In genomic region chr1:1397839-1398523, GRCh38 we compare ENCODE assay signal across 8 cellular contexts. TPM values are rescaled to one million over a fixed set of nuclear protein-coding genes. Genes with fewer than 3 reads are reported as not detected.
DNase-seq lines count a peak whose midpoint lies in the region; ATAC-seq lines count a peak whose summit lies in the region.

No MANE protein-coding gene starts in this region.

- peak overlapping the region; percentile 80 for H3K4me3 Mint-ChIP-seq in activated CD4-positive, alpha-beta T cell treated with anti-CD3 and anti-CD28 coated beads, Interleukin-2, amount 10 ng/mL, durations not matched to agents 7 days and 5 days
- peak overlapping the region; percentile 89 for H3K4me3 Mint-ChIP-seq in activated CD4-positive, alpha-beta memory T cell treated with anti-CD3 and anti-CD28 coated beads for 36 hours

- H3K27me3 ChIP-seq in subcutaneous abdominal adipose tissue (ENCODE audit: control insufficient read depth in 5 of 5, insufficient read depth in 4 of 5, low read length in 5 of 5): no peaks in the 10 kb centered on the region

- CTCF ChIA-PET in activated CD4-positive, alpha-beta T cell treated with anti-CD3 and anti-CD28 coated beads, Interleukin-2, amount 10 ng/mL, durations not matched to agents 7 days and 5 days (lab: Charles Lee): interaction anchor here (2.6 to 3.0 kb wide), 2 partner anchors 9 kb away, joined by 14 to 17 read pairs; partner anchors contain the start of gene MRPL20
- CTCF ChIA-PET in activated CD4-positive, alpha-beta memory T cell treated with anti-CD3 and anti-CD28 coated beads for 36 hours (lab: Charles Lee): interaction anchor here (1.9 to 4.2 kb wide), 4 partner anchors 23 to 275 kb away, joined by 4 to 21 read pairs (median 20); partner anchors contain the start of gene AURKAIP1

- H3K36me3 Mint-ChIP-seq in activated CD4-positive, alpha-beta T cell treated with anti-CD3 and anti-CD28 coated beads, Interleukin-2, amount 10 ng/mL, durations not matched to agents 7 days and 5 days (ENCODE audit: low read depth): peaks cover 58% of the 10 kb centered on the region
- H3K36me3 Mint-ChIP-seq in activated CD4-positive, alpha-beta memory T cell treated with anti-CD3 and anti-CD28 coated beads for 36 hours: peaks cover 67% of the 10 kb centered on the region

- H3K9ac ChIP-seq in subcutaneous abdominal adipose tissue (ENCODE audit: low read length in 5 of 5): peak overlapping the region in 4 of 5 donors; percentile 86 to 96 (median 92)

- H3K9me3 ChIP-seq in subcutaneous abdominal adipose tissue (ENCODE audit: control insufficient read depth in 5 of 5, low read length in 5 of 5): no peaks in the 10 kb centered on the region

- H3K36me3 ChIP-seq in subcutaneous abdominal adipose tissue (ENCODE audit: control insufficient read depth in 5 of 5, insufficient read depth in 5 of 5, low read length in 5 of 5): peaks cover 0 to 66% (median 56%) of the 10 kb centered on the region in 5 donors

- POLR2A ChIA-PET in activated CD4-positive, alpha-beta T cell treated with anti-CD3 and anti-CD28 coated beads, Interleukin-2, amount 10 ng/mL, durations not matched to agents 7 days and 5 days (lab: Charles Lee): no interaction called here
- POLR2A ChIA-PET in activated CD4-positive, alpha-beta memory T cell treated with anti-CD3 and anti-CD28 coated beads for 36 hours (lab: Charles Lee): interaction anchor here (0.9 to 1.3 kb wide), 3 partner anchors 8 to 113 kb away, joined by 3 to 6 read pairs (median 4); partner anchors contain the start of gene ATAD3A

- peak overlapping the region; percentile 89 for H3K27ac Mint-ChIP-seq in activated CD4-positive, alpha-beta T cell treated with anti-CD3 and anti-CD28 coated beads, Interleukin-2, amount 10 ng/mL, durations not matched to agents 7 days and 5 days
- peak overlapping the region; percentile 90 for H3K27ac Mint-ChIP-seq in activated CD4-positive, alpha-beta memory T cell treated with anti-CD3 and anti-CD28 coated beads for 36 hours

- no peak for DNase-seq in activated CD4-positive, alpha-beta T cell treated with anti-CD3 and anti-CD28 coated beads, Interleukin-2, amount 10 ng/mL, durations not matched to agents 7 days and 5 days
- no peak for DNase-seq in activated CD4-positive, alpha-beta T cell treated with anti-CD3 and anti-CD28 coated beads for 48 hours
- peak; percentile 45 for DNase-seq in activated CD4-positive, alpha-beta memory T cell treated with anti-CD3 and anti-CD28 coated beads for 36 hours
- DNase-seq in medulla oblongata (ENCODE audit: extremely low spot score): no peak

- H3K4me1 Mint-ChIP-seq in activated CD4-positive, alpha-beta T cell treated with anti-CD3 and anti-CD28 coated beads, Interleukin-2, amount 10 ng/mL, durations not matched to agents 7 days and 5 days: peaks cover 46% of the 10 kb centered on the region
- H3K4me1 Mint-ChIP-seq in activated CD4-positive, alpha-beta memory T cell treated with anti-CD3 and anti-CD28 coated beads for 36 hours (ENCODE audit: low read depth): peaks cover 49% of the 10 kb centered on the region

- H3K4me3 ChIP-seq in iPS-11a (ENCODE audit: low read depth, low read length) (peak overlapping the region; percentile 94), subcutaneous abdominal adipose tissue (ENCODE audit: low read depth in 1 of 5, low read length in 5 of 5) (peak overlapping the region; percentile 70 to 99 (median 94))

- intact Hi-C loops in activated CD4-positive, alpha-beta memory T cell treated with anti-CD3 and anti-CD28 coated beads for 36 hours (cut with micrococcal nuclease): no loop called here

- peak overlapping the region; percentile 77 for H3K27ac ChIP-seq in subcutaneous abdominal adipose tissue (ENCODE audit: low read depth, low read length)

- ATAC-seq in GM19397 (IDR thresholded peaks at IDR 0.05; ENCODE audit: unreplicated experiment) (no peak), HG02610 (IDR thresholded peaks at IDR 0.05; ENCODE audit: unreplicated experiment) (no peak)

- no peaks in the 10 kb centered on the region for H3K9me3 Mint-ChIP-seq in activated CD4-positive, alpha-beta T cell treated with anti-CD3 and anti-CD28 coated beads, Interleukin-2, amount 10 ng/mL, durations not matched to agents 7 days and 5 days
- H3K9me3 Mint-ChIP-seq in activated CD4-positive, alpha-beta memory T cell treated with anti-CD3 and anti-CD28 coated beads for 36 hours: no peaks in the 10 kb centered on the region

- peaks cover 15 to 39% (median 34%) of the 10 kb centered on the region in 5 donors for H3K4me1 ChIP-seq in subcutaneous abdominal adipose tissue (ENCODE audit: control insufficient read depth in 5 of 5, insufficient read depth in 5 of 5, low read length in 5 of 5)

- H3K27me3 Mint-ChIP-seq in activated CD4-positive, alpha-beta T cell treated with anti-CD3 and anti-CD28 coated beads, Interleukin-2, amount 10 ng/mL, durations not matched to agents 7 days and 5 days: no peaks in the 10 kb centered on the region
- no peaks in the 10 kb centered on the region for H3K27me3 Mint-ChIP-seq in activated CD4-positive, alpha-beta memory T cell treated with anti-CD3 and anti-CD28 coated beads for 36 hours

RNA-seq across cellular contexts. Expression of gene CCNL2, which starts 1.2 kb away (rescaled TPM):
- total RNA-seq in activated CD4-positive, alpha-beta T cell treated with anti-CD3 and anti-CD28 coated beads, Interleukin-2, amount 10 ng/mL, durations not matched to agents 7 days and 5 days: 100 to 1,000 TPM; 122 to 131 TPM
- total RNA-seq in activated CD4-positive, alpha-beta memory T cell treated with anti-CD3 and anti-CD28 coated beads for 36 hours: 100 to 1,000 TPM in 1 of 2 experiments, 10 to 100 TPM in 1; 96.0 to 108 TPM

RNA-seq across cellular contexts. Expression of gene MRPL20, which starts 9.1 kb away (rescaled TPM):
- total RNA-seq in activated CD4-positive, alpha-beta T cell treated with anti-CD3 and anti-CD28 coated beads, Interleukin-2, amount 10 ng/mL, durations not matched to agents 7 days and 5 days: 100 to 1,000 TPM in 1 of 2 experiments, 10 to 100 TPM in 1; 98.6 to 107 TPM
- total RNA-seq in activated CD4-positive, alpha-beta memory T cell treated with anti-CD3 and anti-CD28 coated beads for 36 hours: 100 to 1,000 TPM; 122 to 123 TPM

RNA-seq across cellular contexts. Expression of gene AURKAIP1, which starts 23.0 kb away (rescaled TPM):
- total RNA-seq in activated CD4-positive, alpha-beta T cell treated with anti-CD3 and anti-CD28 coated beads, Interleukin-2, amount 10 ng/mL, durations not matched to agents 7 days and 5 days: 100 to 1,000 TPM; 101 to 125 TPM
- total RNA-seq in activated CD4-positive, alpha-beta memory T cell treated with anti-CD3 and anti-CD28 coated beads for 36 hours: 100 to 1,000 TPM; 124 to 131 TPM

RNA-seq across cellular contexts. Expression of gene ANKRD65, which starts 23.1 kb away (rescaled TPM):
- total RNA-seq in activated CD4-positive, alpha-beta T cell treated with anti-CD3 and anti-CD28 coated beads, Interleukin-2, amount 10 ng/mL, durations not matched to agents 7 days and 5 days: not detected
- not detected for total RNA-seq in activated CD4-positive, alpha-beta memory T cell treated with anti-CD3 and anti-CD28 coated beads for 36 hours

RNA-seq across cellular contexts. Expression of gene VWA1, which starts 37.5 kb away (rescaled TPM):
- under 1 TPM; 0.10 to 0.12 TPM for total RNA-seq in activated CD4-positive, alpha-beta T cell treated with anti-CD3 and anti-CD28 coated beads, Interleukin-2, amount 10 ng/mL, durations not matched to agents 7 days and 5 days
- under 1 TPM; 0.69 to 0.92 TPM for total RNA-seq in activated CD4-positive, alpha-beta memory T cell treated with anti-CD3 and anti-CD28 coated beads for 36 hours
